ENCODE assay signal across 31 cellular contexts in the genomic region with DNA sequence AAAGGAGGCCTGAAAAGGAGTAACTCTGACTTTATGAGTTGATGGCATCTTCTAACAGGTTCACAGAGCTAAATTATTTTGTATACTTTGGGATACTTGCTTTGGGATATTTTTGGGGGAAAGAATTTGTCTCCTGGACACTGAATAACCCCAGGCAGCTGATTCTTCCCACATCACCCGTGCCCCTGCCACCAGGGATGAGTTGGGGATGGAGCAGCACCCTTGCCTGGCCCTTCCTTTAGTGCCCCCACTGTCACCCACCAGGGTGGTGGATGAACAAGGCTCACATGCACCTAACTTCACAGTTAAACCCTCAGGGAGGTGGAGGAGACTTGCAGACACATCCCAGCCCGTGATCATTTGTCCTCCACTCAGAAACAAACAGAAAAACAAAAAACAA. TPM values are rescaled to one million over a fixed set of nuclear protein-coding genes. Genes with fewer than 3 reads are reported as not detected.
"Had no signal": no experiment of that assay in that cellular context is flagged by ENCODE, and none has a peak within 500 bp of the region (broad histone marks: within the 10 kb centered on the region; RNA-seq: fewer than 3 reads in every experiment).

No MANE protein-coding gene starts in this region.

- H3K9me3 Mint-ChIP-seq: activated B cell treated with CpG ODN at 0.5 μM for 24 hours; activated CD8-positive, alpha-beta T cell treated with anti-CD3 and anti-CD28 coated beads for 36 hours; activated T-cell treated with anti-CD3 and anti-CD28 coated beads, Interleukin-2, amount 50 U/mL, for 4 hours; activated T-helper 17 cell treated with anti-CD3 and anti-CD28 coated beads, Interleukin-2, amount 50 U/mL, for 72 hours; T-cell; T-helper 1 cell treated with Interleukin-12 subunit alpha and Interleukin-12 subunit beta and Interleukin-4 antibody, amounts not matched to agents 30 μg/mL and 1 μg/mL, for 36 hours; T-helper 2 cell treated with Interferon-gamma antibody and Interleukin-4, amounts not matched to agents 5 μg/mL and 100 μg/mL, for 36 hours had no signal

- FAIRE-seq: astrocyte, endometrium had no signal

- H3K27ac ChIP-seq: colonic mucosa, foreskin keratinocyte, gastrocnemius medialis, WERI-Rb-1 had no signal

- DNase-seq: activated B cell treated with CpG ODN at 0.5 μM for 24 hours; activated CD4-positive, alpha-beta T cell treated with anti-CD3 and anti-CD28 coated beads for 48 hours; activated CD4-positive, alpha-beta T cell treated with anti-CD3 and anti-CD28 coated beads, Interleukin-2, amount 50 U/mL, for 1 hour; activated CD4-positive, alpha-beta T cell treated with anti-CD3 and anti-CD28 coated beads, Interleukin-2, amount 50 U/mL, for 48 hours; activated CD8-positive, alpha-beta memory T cell treated with anti-CD3 and anti-CD28 coated beads for 24 hours; activated CD8-positive, alpha-beta T cell treated with anti-CD3 and anti-CD28 coated beads for 36 hours; activated effector memory CD4-positive, alpha-beta T cell treated with Interleukin-2 at 50 U/mL for 16 hours; activated gamma-delta T cell treated with Interleukin-2 at 50 U/mL for 16 hours; activated naive CD4-positive, alpha-beta T cell treated with anti-CD3 and anti-CD28 coated beads, Interleukin-2, amount 50 U/mL, for 16 hours; activated naive CD4-positive, alpha-beta T cell treated with Interleukin-2 at 50 U/mL for 16 hours; activated T-cell treated with anti-CD3 and anti-CD28 coated beads, Interleukin-2, amount 50 U/mL, for 4 hours; amniotic stem cell; anterior cingulate cortex; caudate nucleus; colonic mucosa; effector CD8-positive, alpha-beta T cell; foreskin keratinocyte; gastrocnemius medialis; SW 1271; T-cell; T1000; WERI-Rb-1 had no signal

- H3K4me3 ChIP-seq: colonic mucosa, gastrocnemius medialis had no signal

- H3K9me3 ChIP-seq: colonic mucosa, gastrocnemius medialis had no signal

- H3K4me1 ChIP-seq: colonic mucosa, foreskin keratinocyte had no signal

- H3K27ac Mint-ChIP-seq: activated B cell treated with CpG ODN at 0.5 μM for 24 hours; activated CD8-positive, alpha-beta T cell treated with anti-CD3 and anti-CD28 coated beads for 36 hours; activated naive CD8-positive, alpha-beta T cell; activated T-helper 17 cell treated with anti-CD3 and anti-CD28 coated beads, Interleukin-2, amount 50 U/mL, for 72 hours; T-cell; T-helper 1 cell treated with Interleukin-12 subunit alpha and Interleukin-12 subunit beta and Interleukin-4 antibody, amounts not matched to agents 30 μg/mL and 1 μg/mL, for 36 hours; T-helper 2 cell treated with Interferon-gamma antibody and Interleukin-4, amounts not matched to agents 5 μg/mL and 100 μg/mL, for 36 hours had no signal

- H3K36me3 Mint-ChIP-seq: activated naive CD8-positive, alpha-beta T cell; T-cell had no signal

- H3K4me1 Mint-ChIP-seq: activated T-helper 17 cell treated with anti-CD3 and anti-CD28 coated beads, Interleukin-2, amount 50 U/mL, for 72 hours had no signal

- H3K4me3 Mint-ChIP-seq: activated B cell treated with CpG ODN at 0.5 μM for 24 hours; activated CD8-positive, alpha-beta T cell treated with anti-CD3 and anti-CD28 coated beads for 36 hours; activated naive CD8-positive, alpha-beta T cell; activated T-cell treated with anti-CD3 and anti-CD28 coated beads, Interleukin-2, amount 50 U/mL, for 4 hours; activated T-helper 17 cell treated with anti-CD3 and anti-CD28 coated beads, Interleukin-2, amount 50 U/mL, for 72 hours; T-helper 1 cell treated with Interleukin-12 subunit alpha and Interleukin-12 subunit beta and Interleukin-4 antibody, amounts not matched to agents 30 μg/mL and 1 μg/mL, for 36 hours; T-helper 2 cell treated with Interferon-gamma antibody and Interleukin-4, amounts not matched to agents 5 μg/mL and 100 μg/mL, for 36 hours had no signal

- ATAC-seq: activated CD4-positive, CD25-positive, alpha-beta regulatory T cell treated with anti-CD3 and anti-CD28 coated beads, Interleukin-2, amount 50 U/mL, for 24 hours; activated CD8-positive, alpha-beta T cell treated with anti-CD3 and anti-CD28 coated beads for 36 hours; activated T-cell treated with anti-CD3 and anti-CD28 coated beads, Interleukin-2, amount 50 U/mL, for 4 hours; activated T-helper 17 cell treated with anti-CD3 and anti-CD28 coated beads, Interleukin-2, amount 50 U/mL, for 72 hours; esophagus mucosa; foreskin keratinocyte; gastrocnemius medialis; T-cell had no signal

- H3K36me3 ChIP-seq: colonic mucosa, gastrocnemius medialis, WERI-Rb-1 had no signal

RNA-seq across cellular contexts. Expression of a gene that starts 2.3 kb away (rescaled TPM):
- total RNA-seq: activated B cell treated with CpG ODN at 0.5 μM for 24 hours; activated CD8-positive, alpha-beta T cell treated with anti-CD3 and anti-CD28 coated beads for 36 hours; activated T-helper 17 cell treated with anti-CD3 and anti-CD28 coated beads, Interleukin-2, amount 50 U/mL, for 72 hours; dermis microvascular lymphatic vessel endothelial cell; foreskin keratinocyte had no signal
- polyA plus RNA-seq: foreskin keratinocyte had no signal
